18 cellular contexts compared by ENCODE assay signal in genomic region chr1:183891158-183891557, GRCh38.
DNase-seq lines count a peak whose midpoint lies in the region; ATAC-seq and TF ChIP-seq lines count a peak whose summit lies in the region.
"Had no signal": no experiment of that assay in that cellular context is flagged by ENCODE, and none has a peak within 500 bp of the region (broad histone marks: within the 10 kb centered on the region; RNA-seq: fewer than 3 reads in every experiment).

No MANE protein-coding gene starts in this region.

- H3K27me3 ChIP-seq in left ventricle myocardium inferior (ENCODE audit: low read depth) = no peaks in the 10 kb centered on the region
- H3K27me3 ChIP-seq in heart right ventricle = no peaks in the 10 kb centered on the region
- H3K27me3 ChIP-seq: sigmoid colon, SJSA1 had no signal

- peaks cover 30% of the 10 kb centered on the region for H3K36me3 ChIP-seq in left ventricle myocardium inferior
- H3K36me3 ChIP-seq in heart right ventricle = peaks cover 0 to 94% (median 16%) of the 10 kb centered on the region in 9 donors
- H3K36me3 ChIP-seq: HAP-1 had no signal

- intact Hi-C loops in left ventricle myocardium inferior (cut with micrococcal nuclease) = no loop called here
- intact Hi-C loops in heart right ventricle (cut with DNase I) = loop anchor here in 1 of 10 donors (5.0 kb wide), 1 partner anchor 79 kb away; no protein-coding TSS in a partner anchor

- no peaks in the 10 kb centered on the region for H3K9me3 ChIP-seq in left ventricle myocardium inferior (replicated peaks)
- no peaks in the 10 kb centered on the region for H3K9me3 ChIP-seq in heart right ventricle
- H3K9me3 ChIP-seq: HAP-1, sigmoid colon, SJSA1 had no signal

- H3K4me1 ChIP-seq in left ventricle myocardium inferior = peaks cover 56% of the 10 kb centered on the region
- peaks cover 0 to 86% (median 25%) of the 10 kb centered on the region in 9 donors for H3K4me1 ChIP-seq in heart right ventricle
- H3K4me1 ChIP-seq: HAP-1 had no signal

- H3K4me3 ChIP-seq in left ventricle myocardium inferior (no peak overlapping the region), heart right ventricle (no peak overlapping the region)
- H3K4me3 ChIP-seq: HAP-1, sigmoid colon, SJSA1 had no signal

- WGBS in heart right ventricle, 2 donors = 87 to 95% methylated on average over 1 of the region's 1 CpG

- ATAC-seq in heart right ventricle (no peak), HG02642 (IDR thresholded peaks at IDR 0.05; ENCODE audit: poor library complexity, unreplicated experiment) (peak; percentile 81), HG03469 (IDR thresholded peaks at IDR 0.05; ENCODE audit: unreplicated experiment) (peak; percentile 46)

- H3K27ac ChIP-seq in left ventricle myocardium inferior (replicated peaks) = peak overlapping the region; percentile 66
- peak overlapping the region in 2 of 10 donors; percentile 17 to 23 for H3K27ac ChIP-seq in heart right ventricle
- H3K27ac ChIP-seq: 22Rv1, SJSA1 had no signal

- no peak for DNase-seq in left ventricle myocardium inferior
- no peak for DNase-seq in heart right ventricle
- DNase-seq in T-helper 1 cell = no peak
- DNase-seq in globus pallidus (ENCODE audit: low spot score) = no peak
- no peak for DNase-seq in occipital lobe (lab: John Stamatoyannopoulos, UW)
- no peak for DNase-seq in kidney glomerular epithelial cell (lab: John Stamatoyannopoulos, UW)
- DNase-seq: activated CD4-positive, CD25-positive, alpha-beta regulatory T cell; activated T-cell treated with anti-CD3 and anti-CD28 coated beads, Interleukin-2, amount 50 U/mL, for 1 hour; amygdala; foreskin melanocyte; kidney; NCI-H69; sigmoid colon had no signal

- TF ChIP-seq CTCF in left ventricle myocardium inferior (IDR thresholded peaks at IDR 0.05; ENCODE audit: borderline replicate concordance) (no peak), heart right ventricle (IDR thresholded peaks at IDR 0.05) (no peak)

Comparison
In these comparisons a context has a peak if more than half of its experiments do, and no peak if none do; other contexts are left out.
1. ATAC-seq: peak in HG02642 (single experiment) and HG03469 (single experiment); none in heart right ventricle (0 of 8).